1 cellular context compared by ENCODE assay signal in the genomic region with DNA sequence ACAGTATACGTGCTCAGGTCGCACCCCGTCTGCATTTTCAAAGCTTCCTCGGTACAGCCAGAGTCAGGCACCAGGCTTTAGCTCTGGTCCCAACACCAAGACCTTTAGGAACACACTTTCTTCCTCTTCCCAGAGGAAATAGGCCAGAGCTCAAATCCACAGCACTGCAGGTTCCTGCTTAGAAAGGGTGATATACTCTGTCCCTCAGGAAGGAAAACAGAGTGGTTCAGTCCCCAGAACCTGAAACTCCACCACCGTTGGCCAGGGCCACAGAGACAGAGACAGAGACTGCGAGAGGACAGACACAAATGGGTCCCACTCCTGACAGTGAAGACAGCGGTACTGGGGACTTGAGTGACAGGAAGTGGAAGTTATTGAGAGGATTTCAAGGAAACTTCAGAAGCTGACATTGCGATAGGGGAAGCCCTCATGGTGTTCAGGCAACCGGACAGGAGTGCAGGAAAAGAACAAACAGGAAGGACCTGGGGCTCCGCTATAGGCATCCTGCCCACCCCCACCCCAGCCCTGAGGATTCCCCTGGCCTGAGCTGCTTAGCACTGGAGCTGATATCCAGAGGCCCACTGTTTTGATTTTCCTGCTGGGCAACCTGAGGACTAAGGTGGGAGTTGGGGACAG.
TF ChIP-seq lines count a peak whose summit lies in the region.

No MANE protein-coding gene starts in this region.

TF ChIP-seq in GM23338, 12 proteins besides CTCF, POLR2A, EP300 and RAD21 (continued from another document):
- TF ChIP-seq, protein P1, sequence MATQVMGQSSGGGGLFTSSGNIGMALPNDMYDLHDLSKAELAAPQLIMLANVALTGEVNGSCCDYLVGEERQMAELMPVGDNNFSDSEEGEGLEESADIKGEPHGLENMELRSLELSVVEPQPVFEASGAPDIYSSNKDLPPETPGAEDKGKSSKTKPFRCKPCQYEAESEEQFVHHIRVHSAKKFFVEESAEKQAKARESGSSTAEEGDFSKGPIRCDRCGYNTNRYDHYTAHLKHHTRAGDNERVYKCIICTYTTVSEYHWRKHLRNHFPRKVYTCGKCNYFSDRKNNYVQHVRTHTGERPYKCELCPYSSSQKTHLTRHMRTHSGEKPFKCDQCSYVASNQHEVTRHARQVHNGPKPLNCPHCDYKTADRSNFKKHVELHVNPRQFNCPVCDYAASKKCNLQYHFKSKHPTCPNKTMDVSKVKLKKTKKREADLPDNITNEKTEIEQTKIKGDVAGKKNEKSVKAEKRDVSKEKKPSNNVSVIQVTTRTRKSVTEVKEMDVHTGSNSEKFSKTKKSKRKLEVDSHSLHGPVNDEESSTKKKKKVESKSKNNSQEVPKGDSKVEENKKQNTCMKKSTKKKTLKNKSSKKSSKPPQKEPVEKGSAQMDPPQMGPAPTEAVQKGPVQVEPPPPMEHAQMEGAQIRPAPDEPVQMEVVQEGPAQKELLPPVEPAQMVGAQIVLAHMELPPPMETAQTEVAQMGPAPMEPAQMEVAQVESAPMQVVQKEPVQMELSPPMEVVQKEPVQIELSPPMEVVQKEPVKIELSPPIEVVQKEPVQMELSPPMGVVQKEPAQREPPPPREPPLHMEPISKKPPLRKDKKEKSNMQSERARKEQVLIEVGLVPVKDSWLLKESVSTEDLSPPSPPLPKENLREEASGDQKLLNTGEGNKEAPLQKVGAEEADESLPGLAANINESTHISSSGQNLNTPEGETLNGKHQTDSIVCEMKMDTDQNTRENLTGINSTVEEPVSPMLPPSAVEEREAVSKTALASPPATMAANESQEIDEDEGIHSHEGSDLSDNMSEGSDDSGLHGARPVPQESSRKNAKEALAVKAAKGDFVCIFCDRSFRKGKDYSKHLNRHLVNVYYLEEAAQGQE (IDR thresholded peaks at IDR 0.05; ENCODE audit: unreplicated experiment): no peak
- TF ChIP-seq ZNF331 (CRISPR knock-in tag; IDR thresholded peaks at IDR 0.05; ENCODE audit: low read depth): no peak
- TF ChIP-seq STAT1 (IDR thresholded peaks at IDR 0.05; ENCODE audit: unreplicated experiment): no peak
- TF ChIP-seq JUNB (IDR thresholded peaks at IDR 0.05; ENCODE audit: unreplicated experiment): no peak
- TF ChIP-seq NANOG (IDR thresholded peaks at IDR 0.05; ENCODE audit: borderline replicate concordance): no peak
- TF ChIP-seq, protein P2, sequence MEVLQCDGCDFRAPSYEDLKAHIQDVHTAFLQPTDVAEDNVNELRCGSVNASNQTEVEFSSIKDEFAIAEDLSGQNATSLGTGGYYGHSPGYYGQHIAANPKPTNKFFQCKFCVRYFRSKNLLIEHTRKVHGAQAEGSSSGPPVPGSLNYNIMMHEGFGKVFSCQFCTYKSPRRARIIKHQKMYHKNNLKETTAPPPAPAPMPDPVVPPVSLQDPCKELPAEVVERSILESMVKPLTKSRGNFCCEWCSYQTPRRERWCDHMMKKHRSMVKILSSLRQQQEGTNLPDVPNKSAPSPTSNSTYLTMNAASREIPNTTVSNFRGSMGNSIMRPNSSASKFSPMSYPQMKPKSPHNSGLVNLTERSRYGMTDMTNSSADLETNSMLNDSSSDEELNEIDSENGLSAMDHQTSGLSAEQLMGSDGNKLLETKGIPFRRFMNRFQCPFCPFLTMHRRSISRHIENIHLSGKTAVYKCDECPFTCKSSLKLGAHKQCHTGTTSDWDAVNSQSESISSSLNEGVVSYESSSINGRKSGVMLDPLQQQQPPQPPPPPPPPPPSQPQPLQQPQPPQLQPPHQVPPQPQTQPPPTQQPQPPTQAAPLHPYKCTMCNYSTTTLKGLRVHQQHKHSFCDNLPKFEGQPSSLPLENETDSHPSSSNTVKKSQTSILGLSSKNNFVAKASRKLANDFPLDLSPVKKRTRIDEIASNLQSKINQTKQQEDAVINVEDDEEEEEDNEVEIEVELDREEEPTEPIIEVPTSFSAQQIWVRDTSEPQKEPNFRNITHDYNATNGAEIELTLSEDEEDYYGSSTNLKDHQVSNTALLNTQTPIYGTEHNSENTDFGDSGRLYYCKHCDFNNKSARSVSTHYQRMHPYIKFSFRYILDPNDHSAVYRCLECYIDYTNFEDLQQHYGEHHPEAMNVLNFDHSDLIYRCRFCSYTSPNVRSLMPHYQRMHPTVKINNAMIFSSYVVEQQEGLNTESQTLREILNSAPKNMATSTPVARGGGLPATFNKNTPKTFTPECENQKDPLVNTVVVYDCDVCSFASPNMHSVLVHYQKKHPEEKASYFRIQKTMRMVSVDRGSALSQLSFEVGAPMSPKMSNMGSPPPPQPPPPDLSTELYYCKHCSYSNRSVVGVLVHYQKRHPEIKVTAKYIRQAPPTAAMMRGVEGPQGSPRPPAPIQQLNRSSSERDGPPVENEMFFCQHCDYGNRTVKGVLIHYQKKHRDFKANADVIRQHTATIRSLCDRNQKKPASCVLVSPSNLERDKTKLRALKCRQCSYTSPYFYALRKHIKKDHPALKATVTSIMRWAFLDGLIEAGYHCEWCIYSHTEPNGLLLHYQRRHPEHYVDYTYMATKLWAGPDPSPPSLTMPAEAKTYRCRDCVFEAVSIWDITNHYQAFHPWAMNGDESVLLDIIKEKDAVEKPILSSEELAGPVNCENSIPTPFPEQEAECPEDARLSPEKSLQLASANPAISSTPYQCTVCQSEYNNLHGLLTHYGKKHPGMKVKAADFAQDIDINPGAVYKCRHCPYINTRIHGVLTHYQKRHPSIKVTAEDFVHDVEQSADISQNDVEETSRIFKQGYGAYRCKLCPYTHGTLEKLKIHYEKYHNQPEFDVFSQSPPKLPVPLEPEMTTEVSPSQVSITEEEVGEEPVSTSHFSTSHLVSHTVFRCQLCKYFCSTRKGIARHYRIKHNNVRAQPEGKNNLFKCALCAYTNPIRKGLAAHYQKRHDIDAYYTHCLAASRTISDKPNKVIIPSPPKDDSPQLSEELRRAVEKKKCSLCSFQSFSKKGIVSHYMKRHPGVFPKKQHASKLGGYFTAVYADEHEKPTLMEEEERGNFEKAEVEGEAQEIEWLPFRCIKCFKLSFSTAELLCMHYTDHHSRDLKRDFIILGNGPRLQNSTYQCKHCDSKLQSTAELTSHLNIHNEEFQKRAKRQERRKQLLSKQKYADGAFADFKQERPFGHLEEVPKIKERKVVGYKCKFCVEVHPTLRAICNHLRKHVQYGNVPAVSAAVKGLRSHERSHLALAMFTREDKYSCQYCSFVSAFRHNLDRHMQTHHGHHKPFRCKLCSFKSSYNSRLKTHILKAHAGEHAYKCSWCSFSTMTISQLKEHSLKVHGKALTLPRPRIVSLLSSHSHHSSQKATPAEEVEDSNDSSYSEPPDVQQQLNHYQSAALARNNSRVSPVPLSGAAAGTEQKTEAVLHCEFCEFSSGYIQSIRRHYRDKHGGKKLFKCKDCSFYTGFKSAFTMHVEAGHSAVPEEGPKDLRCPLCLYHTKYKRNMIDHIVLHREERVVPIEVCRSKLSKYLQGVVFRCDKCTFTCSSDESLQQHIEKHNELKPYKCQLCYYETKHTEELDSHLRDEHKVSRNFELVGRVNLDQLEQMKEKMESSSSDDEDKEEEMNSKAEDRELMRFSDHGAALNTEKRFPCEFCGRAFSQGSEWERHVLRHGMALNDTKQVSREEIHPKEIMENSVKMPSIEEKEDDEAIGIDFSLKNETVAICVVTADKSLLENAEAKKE (CRISPR knock-in tag; IDR thresholded peaks at IDR 0.05): no peak
- TF ChIP-seq, protein P3, sequence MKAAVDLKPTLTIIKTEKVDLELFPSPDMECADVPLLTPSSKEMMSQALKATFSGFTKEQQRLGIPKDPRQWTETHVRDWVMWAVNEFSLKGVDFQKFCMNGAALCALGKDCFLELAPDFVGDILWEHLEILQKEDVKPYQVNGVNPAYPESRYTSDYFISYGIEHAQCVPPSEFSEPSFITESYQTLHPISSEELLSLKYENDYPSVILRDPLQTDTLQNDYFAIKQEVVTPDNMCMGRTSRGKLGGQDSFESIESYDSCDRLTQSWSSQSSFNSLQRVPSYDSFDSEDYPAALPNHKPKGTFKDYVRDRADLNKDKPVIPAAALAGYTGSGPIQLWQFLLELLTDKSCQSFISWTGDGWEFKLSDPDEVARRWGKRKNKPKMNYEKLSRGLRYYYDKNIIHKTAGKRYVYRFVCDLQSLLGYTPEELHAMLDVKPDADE (IDR thresholded peaks at IDR 0.05): no peak
- TF ChIP-seq POLR2AphosphoS5 (IDR thresholded peaks at IDR 0.05; ENCODE audit: low read depth): no peak
- TF ChIP-seq EZH2phosphoT487 (IDR thresholded peaks at IDR 0.05; ENCODE audit: unreplicated experiment): no peak
- TF ChIP-seq CREB1 (CRISPR knock-in tag; IDR thresholded peaks at IDR 0.05; ENCODE audit: low read depth): no peak
